3 cellular contexts compared by ENCODE assay signal in genomic region chr2:70469435-70469834, GRCh38.
TF ChIP-seq lines count a peak whose summit lies in the region.

No MANE protein-coding gene starts in this region.

TF ChIP-seq in HepG2, 621 proteins besides CTCF, POLR2A, EP300 and RAD21:
- TF ChIP-seq ZNF749 (CRISPR knock-in tag; IDR thresholded peaks at IDR 0.05; ENCODE audit: borderline replicate concordance) (no peak), ZBED4 (CRISPR knock-in tag; IDR thresholded peaks at IDR 0.05; ENCODE audit: borderline replicate concordance) (no peak), SP2 (CRISPR knock-in tag; IDR thresholded peaks at IDR 0.05) (no peak), PRMT3 (CRISPR knock-in tag; IDR thresholded peaks at IDR 0.05; ENCODE audit: borderline replicate concordance, low read depth) (no peak), MIER3 (CRISPR knock-in tag; IDR thresholded peaks at IDR 0.05; ENCODE audit: borderline replicate concordance) (no peak), ZBTB8A (CRISPR knock-in tag; IDR thresholded peaks at IDR 0.05; ENCODE audit: borderline replicate concordance, low read depth) (no peak), SMAD3 (CRISPR knock-in tag; IDR thresholded peaks at IDR 0.05) (no peak), MEF2D (CRISPR knock-in tag; IDR thresholded peaks at IDR 0.05) (no peak), ZNF296 (CRISPR knock-in tag; conservative IDR thresholded peaks at IDR 0.05) (no peak), PPARG (CRISPR knock-in tag; conservative IDR thresholded peaks at IDR 0.05) (no peak), STAT6 (CRISPR knock-in tag; IDR thresholded peaks at IDR 0.05; ENCODE audit: borderline replicate concordance) (no peak), ZNF891 (CRISPR knock-in tag; IDR thresholded peaks at IDR 0.05) (no peak), FOXC1 (CRISPR knock-in tag; IDR thresholded peaks at IDR 0.05; ENCODE audit: borderline replicate concordance) (no peak), POLR2G (IDR thresholded peaks at IDR 0.05; ENCODE audit: low read depth, low read length) (no peak)
TF ChIP-seq in HepG2: peak in this region for 0.

TF ChIP-seq in K562, 482 proteins besides CTCF, POLR2A, EP300 and RAD21:
- TF ChIP-seq ZEB2 (IDR thresholded peaks at IDR 0.05) (no peak), SMAD1 (IDR thresholded peaks at IDR 0.05; ENCODE audit: low read depth, low read length, partially characterized antibody) (no peak), VEZF1 (CRISPR knock-in tag; IDR thresholded peaks at IDR 0.05) (no peak), ZNF696 (CRISPR knock-in tag; conservative IDR thresholded peaks at IDR 0.05) (no peak), ZBTB49 (CRISPR knock-in tag; IDR thresholded peaks at IDR 0.05; ENCODE audit: borderline replicate concordance) (no peak), NRF1 (conservative IDR thresholded peaks at IDR 0.05 in 1 of 2, IDR thresholded peaks at IDR 0.05 in 1 of 2) (no peak), ZC3H8 (IDR thresholded peaks at IDR 0.05) (no peak), CHD1 (IDR thresholded peaks at IDR 0.05; ENCODE audit: low read length) (no peak), ZNF197 (CRISPR knock-in tag; IDR thresholded peaks at IDR 0.05; ENCODE audit: low read depth) (no peak), DPF2 (IDR thresholded peaks at IDR 0.05) (no peak), FOXK2 (conservative IDR thresholded peaks at IDR 0.05 in 1 of 2, IDR thresholded peaks at IDR 0.05 in 1 of 2; ENCODE audit: low read depth in 2 of 2) (no peak)
TF ChIP-seq in K562: peak in this region for 0.

TF ChIP-seq in WTC11, 78 proteins besides CTCF, POLR2A, EP300 and RAD21:
- no peak for TF ChIP-seq CDX4 (CRISPR knock-in tag; IDR thresholded peaks at IDR 0.05; ENCODE audit: borderline replicate concordance)
- no peak for TF ChIP-seq AFF4 (CRISPR knock-in tag; IDR thresholded peaks at IDR 0.05; ENCODE audit: borderline replicate concordance)
- no peak for TF ChIP-seq ZNF416 (CRISPR knock-in tag; IDR thresholded peaks at IDR 0.05)
- TF ChIP-seq ZBTB21 (CRISPR knock-in tag; IDR thresholded peaks at IDR 0.05; ENCODE audit: borderline replicate concordance) = no peak
- TF ChIP-seq TCF7 (CRISPR knock-in tag; IDR thresholded peaks at IDR 0.05; ENCODE audit: low read depth) = no peak
- TF ChIP-seq STAT6 (CRISPR knock-in tag; conservative IDR thresholded peaks at IDR 0.05; ENCODE audit: low read depth) = no peak
- TF ChIP-seq ZNF512 (CRISPR knock-in tag; IDR thresholded peaks at IDR 0.05; ENCODE audit: borderline replicate concordance) = no peak
- TF ChIP-seq ZNF138 (CRISPR knock-in tag; conservative IDR thresholded peaks at IDR 0.05) = no peak
- no peak for TF ChIP-seq ZNF423 (CRISPR knock-in tag; IDR thresholded peaks at IDR 0.05)
- no peak for TF ChIP-seq OVOL2 (CRISPR knock-in tag; IDR thresholded peaks at IDR 0.05; ENCODE audit: borderline replicate concordance)
